Comparison of ENCODE assay signal across 1 cellular context in the genomic region with DNA sequence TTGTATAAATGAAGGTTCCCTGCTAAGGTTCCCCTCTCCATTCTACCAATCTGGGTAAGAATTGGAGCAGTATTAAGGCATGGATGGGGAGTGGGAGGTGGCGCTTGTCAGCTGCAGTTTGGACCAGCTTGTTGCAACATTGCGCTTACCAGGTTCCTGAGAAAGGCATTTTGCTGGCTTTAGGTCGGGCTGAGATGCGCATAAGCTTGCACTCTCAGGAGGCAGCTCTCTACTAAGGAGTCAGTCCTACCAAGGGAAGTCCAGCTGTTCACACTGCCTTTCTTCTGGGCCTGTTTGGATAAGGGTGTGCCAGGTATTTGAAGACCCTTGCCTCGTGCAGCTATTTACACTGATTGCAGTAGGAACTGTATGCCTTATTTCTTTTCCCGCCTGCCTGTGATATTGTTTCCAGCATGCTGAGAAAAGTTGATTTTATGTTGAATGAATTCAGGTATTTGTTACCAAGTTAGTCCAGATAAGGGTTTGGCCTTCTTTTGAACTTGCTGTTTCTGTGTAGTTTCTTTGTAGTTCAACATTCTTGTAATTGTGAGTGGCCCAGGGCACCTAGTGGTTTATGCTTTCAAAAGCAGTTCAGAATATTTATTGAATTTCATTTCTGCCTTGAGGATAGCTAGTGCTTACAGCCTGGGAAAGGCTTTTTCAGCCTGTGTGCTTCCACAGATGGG.
TF ChIP-seq lines count a peak whose summit lies in the region.

No MANE protein-coding gene starts in this region.

TF ChIP-seq in liver, 16 proteins besides CTCF, POLR2A, EP300 and RAD21 (continued from another document):
- TF ChIP-seq, protein P1, sequence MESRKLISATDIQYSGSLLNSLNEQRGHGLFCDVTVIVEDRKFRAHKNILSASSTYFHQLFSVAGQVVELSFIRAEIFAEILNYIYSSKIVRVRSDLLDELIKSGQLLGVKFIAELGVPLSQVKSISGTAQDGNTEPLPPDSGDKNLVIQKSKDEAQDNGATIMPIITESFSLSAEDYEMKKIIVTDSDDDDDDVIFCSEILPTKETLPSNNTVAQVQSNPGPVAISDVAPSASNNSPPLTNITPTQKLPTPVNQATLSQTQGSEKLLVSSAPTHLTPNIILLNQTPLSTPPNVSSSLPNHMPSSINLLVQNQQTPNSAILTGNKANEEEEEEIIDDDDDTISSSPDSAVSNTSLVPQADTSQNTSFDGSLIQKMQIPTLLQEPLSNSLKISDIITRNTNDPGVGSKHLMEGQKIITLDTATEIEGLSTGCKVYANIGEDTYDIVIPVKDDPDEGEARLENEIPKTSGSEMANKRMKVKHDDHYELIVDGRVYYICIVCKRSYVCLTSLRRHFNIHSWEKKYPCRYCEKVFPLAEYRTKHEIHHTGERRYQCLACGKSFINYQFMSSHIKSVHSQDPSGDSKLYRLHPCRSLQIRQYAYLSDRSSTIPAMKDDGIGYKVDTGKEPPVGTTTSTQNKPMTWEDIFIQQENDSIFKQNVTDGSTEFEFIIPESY (IDR thresholded peaks at IDR 0.05): no peak
- TF ChIP-seq, protein P2, sequence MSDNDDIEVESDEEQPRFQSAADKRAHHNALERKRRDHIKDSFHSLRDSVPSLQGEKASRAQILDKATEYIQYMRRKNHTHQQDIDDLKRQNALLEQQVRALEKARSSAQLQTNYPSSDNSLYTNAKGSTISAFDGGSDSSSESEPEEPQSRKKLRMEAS (IDR thresholded peaks at IDR 0.05): no peak
- TF ChIP-seq JUND (IDR thresholded peaks at IDR 0.05): no peak
- TF ChIP-seq, protein P3, sequence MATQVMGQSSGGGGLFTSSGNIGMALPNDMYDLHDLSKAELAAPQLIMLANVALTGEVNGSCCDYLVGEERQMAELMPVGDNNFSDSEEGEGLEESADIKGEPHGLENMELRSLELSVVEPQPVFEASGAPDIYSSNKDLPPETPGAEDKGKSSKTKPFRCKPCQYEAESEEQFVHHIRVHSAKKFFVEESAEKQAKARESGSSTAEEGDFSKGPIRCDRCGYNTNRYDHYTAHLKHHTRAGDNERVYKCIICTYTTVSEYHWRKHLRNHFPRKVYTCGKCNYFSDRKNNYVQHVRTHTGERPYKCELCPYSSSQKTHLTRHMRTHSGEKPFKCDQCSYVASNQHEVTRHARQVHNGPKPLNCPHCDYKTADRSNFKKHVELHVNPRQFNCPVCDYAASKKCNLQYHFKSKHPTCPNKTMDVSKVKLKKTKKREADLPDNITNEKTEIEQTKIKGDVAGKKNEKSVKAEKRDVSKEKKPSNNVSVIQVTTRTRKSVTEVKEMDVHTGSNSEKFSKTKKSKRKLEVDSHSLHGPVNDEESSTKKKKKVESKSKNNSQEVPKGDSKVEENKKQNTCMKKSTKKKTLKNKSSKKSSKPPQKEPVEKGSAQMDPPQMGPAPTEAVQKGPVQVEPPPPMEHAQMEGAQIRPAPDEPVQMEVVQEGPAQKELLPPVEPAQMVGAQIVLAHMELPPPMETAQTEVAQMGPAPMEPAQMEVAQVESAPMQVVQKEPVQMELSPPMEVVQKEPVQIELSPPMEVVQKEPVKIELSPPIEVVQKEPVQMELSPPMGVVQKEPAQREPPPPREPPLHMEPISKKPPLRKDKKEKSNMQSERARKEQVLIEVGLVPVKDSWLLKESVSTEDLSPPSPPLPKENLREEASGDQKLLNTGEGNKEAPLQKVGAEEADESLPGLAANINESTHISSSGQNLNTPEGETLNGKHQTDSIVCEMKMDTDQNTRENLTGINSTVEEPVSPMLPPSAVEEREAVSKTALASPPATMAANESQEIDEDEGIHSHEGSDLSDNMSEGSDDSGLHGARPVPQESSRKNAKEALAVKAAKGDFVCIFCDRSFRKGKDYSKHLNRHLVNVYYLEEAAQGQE (IDR thresholded peaks at IDR 0.05): no peak
